ENCODE assay signal across 1 cellular context in the genomic region with DNA sequence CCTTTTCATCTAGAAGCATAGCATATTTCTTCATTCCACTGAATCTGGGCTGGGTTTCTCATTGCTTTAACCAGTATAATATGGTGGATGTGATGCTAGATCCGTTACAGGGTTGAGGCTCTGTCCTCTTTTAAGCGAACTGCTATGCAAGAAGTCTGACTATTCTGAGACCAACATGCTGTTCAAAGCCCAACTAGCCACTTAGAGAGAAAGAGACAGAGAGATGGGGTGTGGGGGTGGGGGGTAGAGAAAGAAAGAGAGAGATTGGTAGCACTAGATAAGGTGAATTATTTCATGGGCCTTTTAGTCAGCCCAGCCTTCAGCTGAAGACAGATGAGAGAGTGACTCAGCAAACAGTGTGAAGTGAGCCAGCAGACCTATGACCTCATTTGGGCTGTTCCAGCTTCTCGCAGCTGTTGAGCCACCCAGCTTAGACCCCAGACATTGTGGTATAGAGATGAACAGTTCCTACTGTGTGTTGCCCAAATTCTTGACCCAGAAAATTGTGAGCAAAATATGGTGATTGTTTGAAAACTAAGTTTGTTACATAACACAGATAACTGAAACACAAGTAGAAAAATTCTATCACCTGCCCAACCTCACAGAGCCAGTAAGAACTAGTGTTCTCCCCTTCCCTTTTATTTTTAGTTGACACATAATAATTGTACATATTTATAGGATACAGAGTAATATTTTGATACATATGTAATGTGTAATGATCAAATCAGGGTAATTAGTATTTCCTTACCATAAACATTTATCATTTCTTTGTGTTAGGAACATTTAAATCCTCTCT.
TF ChIP-seq lines count a peak whose summit lies in the region.

No MANE protein-coding gene starts in this region.

TF ChIP-seq in K562, 482 proteins besides CTCF, POLR2A, EP300 and RAD21 (continued from another document and continues in another):
- TF ChIP-seq ZHX1 (conservative IDR thresholded peaks at IDR 0.05; ENCODE audit: low read length): no peak
- TF ChIP-seq ZNF551 (CRISPR knock-in tag; IDR thresholded peaks at IDR 0.05): no peak
- peak; percentile 81; the same call in 1 of the 2 replicates for TF ChIP-seq MYNN (IDR thresholded peaks at IDR 0.05)
- no peak for TF ChIP-seq MYNN (CRISPR knock-in tag; IDR thresholded peaks at IDR 0.05)
- no peak for TF ChIP-seq THRAP3 (IDR thresholded peaks at IDR 0.05; ENCODE audit: borderline replicate concordance)
- peak; percentile 98 for TF ChIP-seq C11orf30 (IDR thresholded peaks at IDR 0.05; ENCODE audit: low read depth)
- peak; percentile 98 for TF ChIP-seq MAFF (IDR thresholded peaks at IDR 0.05; ENCODE audit: low read length)
- TF ChIP-seq, protein P1, sequence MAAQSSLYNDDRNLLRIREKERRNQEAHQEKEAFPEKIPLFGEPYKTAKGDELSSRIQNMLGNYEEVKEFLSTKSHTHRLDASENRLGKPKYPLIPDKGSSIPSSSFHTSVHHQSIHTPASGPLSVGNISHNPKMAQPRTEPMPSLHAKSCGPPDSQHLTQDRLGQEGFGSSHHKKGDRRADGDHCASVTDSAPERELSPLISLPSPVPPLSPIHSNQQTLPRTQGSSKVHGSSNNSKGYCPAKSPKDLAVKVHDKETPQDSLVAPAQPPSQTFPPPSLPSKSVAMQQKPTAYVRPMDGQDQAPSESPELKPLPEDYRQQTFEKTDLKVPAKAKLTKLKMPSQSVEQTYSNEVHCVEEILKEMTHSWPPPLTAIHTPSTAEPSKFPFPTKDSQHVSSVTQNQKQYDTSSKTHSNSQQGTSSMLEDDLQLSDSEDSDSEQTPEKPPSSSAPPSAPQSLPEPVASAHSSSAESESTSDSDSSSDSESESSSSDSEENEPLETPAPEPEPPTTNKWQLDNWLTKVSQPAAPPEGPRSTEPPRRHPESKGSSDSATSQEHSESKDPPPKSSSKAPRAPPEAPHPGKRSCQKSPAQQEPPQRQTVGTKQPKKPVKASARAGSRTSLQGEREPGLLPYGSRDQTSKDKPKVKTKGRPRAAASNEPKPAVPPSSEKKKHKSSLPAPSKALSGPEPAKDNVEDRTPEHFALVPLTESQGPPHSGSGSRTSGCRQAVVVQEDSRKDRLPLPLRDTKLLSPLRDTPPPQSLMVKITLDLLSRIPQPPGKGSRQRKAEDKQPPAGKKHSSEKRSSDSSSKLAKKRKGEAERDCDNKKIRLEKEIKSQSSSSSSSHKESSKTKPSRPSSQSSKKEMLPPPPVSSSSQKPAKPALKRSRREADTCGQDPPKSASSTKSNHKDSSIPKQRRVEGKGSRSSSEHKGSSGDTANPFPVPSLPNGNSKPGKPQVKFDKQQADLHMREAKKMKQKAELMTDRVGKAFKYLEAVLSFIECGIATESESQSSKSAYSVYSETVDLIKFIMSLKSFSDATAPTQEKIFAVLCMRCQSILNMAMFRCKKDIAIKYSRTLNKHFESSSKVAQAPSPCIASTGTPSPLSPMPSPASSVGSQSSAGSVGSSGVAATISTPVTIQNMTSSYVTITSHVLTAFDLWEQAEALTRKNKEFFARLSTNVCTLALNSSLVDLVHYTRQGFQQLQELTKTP (IDR thresholded peaks at IDR 0.05; ENCODE audit: low read depth in 1 of 2, partially characterized antibody in 2 of 2): peak in 1 of 2 experiments; percentile 89
- peak; percentile 81 for TF ChIP-seq CBFA2T3 (IDR thresholded peaks at IDR 0.05)
- peak; percentile 63; the same call in 1 of the 2 replicates for TF ChIP-seq PTRF (tag; IDR thresholded peaks at IDR 0.05)
- peak; percentile 67; the same call in 1 of the 2 replicates for TF ChIP-seq ZNF644 (tag; IDR thresholded peaks at IDR 0.05; ENCODE audit: low read depth)
- no peak for TF ChIP-seq CHD1 (IDR thresholded peaks at IDR 0.05; ENCODE audit: low read length)
- TF ChIP-seq MYC (IDR thresholded peaks at IDR 0.05; ENCODE audit: low read depth, low read length): peak; percentile 28; the same call in 1 of the 2 replicates
- no peak for TF ChIP-seq MYC (CRISPR knock-in tag; IDR thresholded peaks at IDR 0.05; ENCODE audit: borderline replicate concordance, low read depth)
- TF ChIP-seq NR2C2 (CRISPR knock-in tag; IDR thresholded peaks at IDR 0.05): no peak; the same call in 1 of the 2 replicates
- peak; percentile 93 for TF ChIP-seq NR2C2 (tag; IDR thresholded peaks at IDR 0.05)
- peak in 1 of 2 experiments; percentile 81; a peak in 2 of 4 replicates for TF ChIP-seq HDAC1 (IDR thresholded peaks at IDR 0.05)
- TF ChIP-seq ATF7 (IDR thresholded peaks at IDR 0.05): peak; percentile 98
- TF ChIP-seq SMARCC2 (IDR thresholded peaks at IDR 0.05; ENCODE audit: low read depth): peak; percentile 54; the same call in 1 of the 2 replicates
- TF ChIP-seq ZNF3 (CRISPR knock-in tag; IDR thresholded peaks at IDR 0.05): no peak
- peak; percentile 95 for TF ChIP-seq SMARCE1 (IDR thresholded peaks at IDR 0.05)
- peak; percentile 70 for TF ChIP-seq NR2C1 (IDR thresholded peaks at IDR 0.05)
- TF ChIP-seq NR2C1 (tag; IDR thresholded peaks at IDR 0.05): peak; percentile 78
- TF ChIP-seq MAFK (IDR thresholded peaks at IDR 0.05; ENCODE audit: low read length): peak; percentile 96
- peak; percentile 34 to 52; a peak in 1 of 4 replicates for TF ChIP-seq MAZ (CRISPR knock-in tag; conservative IDR thresholded peaks at IDR 0.05 in 1 of 2, IDR thresholded peaks at IDR 0.05 in 1 of 2)
- peak; percentile 96 for TF ChIP-seq DPF2 (IDR thresholded peaks at IDR 0.05)
- TF ChIP-seq ELF1 (tag; IDR thresholded peaks at IDR 0.05): peak; percentile 16; the same call in 1 of the 2 replicates
- peak; percentile 97 for TF ChIP-seq JUN (IDR thresholded peaks at IDR 0.05; ENCODE audit: borderline replicate concordance, low read depth, low read length)
- no peak; the same call in 1 of the 2 replicates for TF ChIP-seq JUN (CRISPR knock-in tag; IDR thresholded peaks at IDR 0.05; ENCODE audit: borderline replicate concordance)
- TF ChIP-seq, protein P2, sequence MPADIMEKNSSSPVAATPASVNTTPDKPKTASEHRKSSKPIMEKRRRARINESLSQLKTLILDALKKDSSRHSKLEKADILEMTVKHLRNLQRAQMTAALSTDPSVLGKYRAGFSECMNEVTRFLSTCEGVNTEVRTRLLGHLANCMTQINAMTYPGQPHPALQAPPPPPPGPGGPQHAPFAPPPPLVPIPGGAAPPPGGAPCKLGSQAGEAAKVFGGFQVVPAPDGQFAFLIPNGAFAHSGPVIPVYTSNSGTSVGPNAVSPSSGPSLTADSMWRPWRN (IDR thresholded peaks at IDR 0.05; ENCODE audit: low read depth): no peak
- TF ChIP-seq NR1H2 (CRISPR knock-in tag; IDR thresholded peaks at IDR 0.05): no peak
- peak; percentile 91 for TF ChIP-seq DACH1 (IDR thresholded peaks at IDR 0.05; ENCODE audit: partially characterized antibody)
- peak; percentile 54; the same call in 1 of the 2 replicates for TF ChIP-seq MTA3 (IDR thresholded peaks at IDR 0.05; ENCODE audit: borderline replicate concordance)
- no peak for TF ChIP-seq KDM5B (IDR thresholded peaks at IDR 0.05; ENCODE audit: insufficient replicate concordance, low read depth, low read length)
- TF ChIP-seq TFAP4 (CRISPR knock-in tag; IDR thresholded peaks at IDR 0.05; ENCODE audit: borderline replicate concordance): peak; percentile 92
- TF ChIP-seq, protein P3, sequence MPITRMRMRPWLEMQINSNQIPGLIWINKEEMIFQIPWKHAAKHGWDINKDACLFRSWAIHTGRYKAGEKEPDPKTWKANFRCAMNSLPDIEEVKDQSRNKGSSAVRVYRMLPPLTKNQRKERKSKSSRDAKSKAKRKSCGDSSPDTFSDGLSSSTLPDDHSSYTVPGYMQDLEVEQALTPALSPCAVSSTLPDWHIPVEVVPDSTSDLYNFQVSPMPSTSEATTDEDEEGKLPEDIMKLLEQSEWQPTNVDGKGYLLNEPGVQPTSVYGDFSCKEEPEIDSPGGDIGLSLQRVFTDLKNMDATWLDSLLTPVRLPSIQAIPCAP (CRISPR knock-in tag; IDR thresholded peaks at IDR 0.05; ENCODE audit: borderline replicate concordance): no peak
- TF ChIP-seq ESRRA (IDR thresholded peaks at IDR 0.05; ENCODE audit: borderline replicate concordance, low read depth): peak; percentile 36; the same call in 1 of the 2 replicates
- peak; percentile 84 for TF ChIP-seq SMAD4 (CRISPR knock-in tag; conservative IDR thresholded peaks at IDR 0.05)
- TF ChIP-seq ZNF318 (IDR thresholded peaks at IDR 0.05; ENCODE audit: borderline replicate concordance in 1 of 2, low read depth in 1 of 2): peak in 1 of 2 experiments; percentile 98; a peak in 2 of 4 replicates
- peak; percentile 69 for TF ChIP-seq PKNOX1 (IDR thresholded peaks at IDR 0.05)
- peak; percentile 99 for TF ChIP-seq NFE2L1 (tag; IDR thresholded peaks at IDR 0.05; ENCODE audit: borderline replicate concordance, low read depth)
- TF ChIP-seq NCOA6 (IDR thresholded peaks at IDR 0.05): peak; percentile 27; the same call in 1 of the 2 replicates
